Comparison of ENCODE assay signal across 15 cellular contexts in genomic region chr4:148061795-148062194, GRCh38.
A peak's percentile ranks its signal among the peaks of the same experiment; 100 is the strongest.
DNase-seq lines count a peak whose midpoint lies in the region; ATAC-seq and TF ChIP-seq lines count a peak whose summit lies in the region.
"Had no signal": no experiment of that assay in that cellular context is flagged by ENCODE, and none has a peak within 500 bp of the region (broad histone marks: within the 10 kb centered on the region; RNA-seq: fewer than 3 reads in every experiment).

No MANE protein-coding gene starts in this region.

- WGBS in psoas muscle, 3 donors: 49 to 67% (median 53%) methylated on average over 8 of the region's 8 CpGs
- 73 to 84% methylated on average over 7 to 8 of the region's 8 CpGs for WGBS in GM23248 (ENCODE audit: low coverage in 1 of 2, low lambda C conversion rate in 2 of 2, missing lambda C conversion rate in 2 of 2), 2 experiments

- peaks cover 38% of the 10 kb centered on the region for H3K4me1 Mint-ChIP-seq in activated CD4-positive, alpha-beta T cell treated with anti-CD3 and anti-CD28 coated beads, Interleukin-2, amount 10 ng/mL, durations not matched to agents 24 days and 14 days
- H3K4me1 Mint-ChIP-seq in chondrocyte (ENCODE audit: low read depth): peaks cover 54% of the 10 kb centered on the region

- ATAC-seq in psoas muscle (no peak), GM19397 (IDR thresholded peaks at IDR 0.05; ENCODE audit: unreplicated experiment) (no peak)
- ATAC-seq: pancreas had no signal

- in situ Hi-C loops in GM23248 (cut with MboI): no loop called here

- H3K4me1 ChIP-seq in psoas muscle (peaks cover 65% of the 10 kb centered on the region), GM23248 (ENCODE audit: insufficient read depth) (peaks cover 12% of the 10 kb centered on the region; the same call in 1 of the 2 replicates)

- 0 out of 2 replicates have a peak, but pooled peaks cover 3% of the 10 kb centered on the region for H4K20me1 ChIP-seq in GM23248 (ENCODE audit: insufficient read depth)

- no peak overlapping the region for H3K4me2 ChIP-seq in GM23248 (ENCODE audit: unreplicated experiment)

- no peak for TF ChIP-seq CTCF in chondrocyte (IDR thresholded peaks at IDR 0.05)
- no peak for TF ChIP-seq CTCF in psoas muscle (IDR thresholded peaks at IDR 0.05)

- H3K9me2 ChIP-seq in GM23248 (ENCODE audit: insufficient read depth): no peaks in the 10 kb centered on the region

- no peak overlapping the region for H3K9ac ChIP-seq in GM23248

- peaks cover 21% of the 10 kb centered on the region for H3K79me2 ChIP-seq in GM23248 (ENCODE audit: insufficient read depth)

- H3K27me3 Mint-ChIP-seq in activated CD4-positive, alpha-beta T cell treated with anti-CD3 and anti-CD28 coated beads, Interleukin-2, amount 10 ng/mL, durations not matched to agents 24 days and 14 days: no peaks in the 10 kb centered on the region
- H3K27me3 Mint-ChIP-seq in chondrocyte (ENCODE audit: low read depth): no peaks in the 10 kb centered on the region

- H3K36me3 Mint-ChIP-seq in activated CD4-positive, alpha-beta T cell treated with anti-CD3 and anti-CD28 coated beads, Interleukin-2, amount 10 ng/mL, durations not matched to agents 24 days and 14 days (ENCODE audit: low read depth): peaks cover 4% of the 10 kb centered on the region
- peaks cover 32% of the 10 kb centered on the region for H3K36me3 Mint-ChIP-seq in chondrocyte (ENCODE audit: low read depth)

- intact Hi-C loops in activated CD4-positive, alpha-beta T cell treated with anti-CD3 and anti-CD28 coated beads, Interleukin-2, amount 10 ng/mL, durations not matched to agents 24 days and 14 days (cut with micrococcal nuclease): no loop called here
- intact Hi-C loops in psoas muscle (cut with DNase I): loop anchor here in 1 of 2 donors (5.0 kb wide), 1 partner anchor 386 kb away; no protein-coding TSS in a partner anchor

- H3K4me3 ChIP-seq in psoas muscle: no peak overlapping the region
- no peak overlapping the region for H3K4me3 ChIP-seq in GM23248
- H3K4me3 ChIP-seq: pancreas had no signal

- H3K9me3 ChIP-seq in psoas muscle (no peaks in the 10 kb centered on the region), GM23248 (ENCODE audit: low read depth) (no peaks in the 10 kb centered on the region)
- H3K9me3 ChIP-seq: pancreas had no signal

- no peaks in the 10 kb centered on the region for H3K27me3 ChIP-seq in psoas muscle (ENCODE audit: insufficient read depth in 3 of 3, low read length in 2 of 3)
- no peaks in the 10 kb centered on the region for H3K27me3 ChIP-seq in GM23248 (replicated peaks; ENCODE audit: insufficient read depth)
- H3K27me3 ChIP-seq: pancreas had no signal

- peak overlapping the region; percentile 91 for H3K27ac ChIP-seq in psoas muscle
- no peak overlapping the region for H3K27ac ChIP-seq in GM23248
- H3K27ac ChIP-seq: pancreas had no signal

- peak overlapping the region; percentile 39 for H3K27ac Mint-ChIP-seq in activated CD4-positive, alpha-beta T cell treated with anti-CD3 and anti-CD28 coated beads, Interleukin-2, amount 10 ng/mL, durations not matched to agents 24 days and 14 days
- peak overlapping the region; percentile 29 for H3K27ac Mint-ChIP-seq in chondrocyte (ENCODE audit: unreplicated experiment)
- H3K27ac Mint-ChIP-seq: activated B cell treated with CpG ODN at 0.5 μM for 24 hours had no signal

- no peak overlapping the region for H2AFZ ChIP-seq in GM23248

- no peak for DNase-seq in activated CD4-positive, alpha-beta T cell treated with anti-CD3 and anti-CD28 coated beads, Interleukin-2, amount 10 ng/mL, durations not matched to agents 24 days and 14 days
- DNase-seq in activated CD4-positive, alpha-beta T cell treated with anti-CD3 and anti-CD28 coated beads for 1 hour: no peak
- DNase-seq in NCI-H1105 treated with DMSO at 0.1 percent for 48 hours (lab: John Stamatoyannopoulos, UW): peak; percentile 73
- no peak for DNase-seq in chondrocyte (ENCODE audit: low spot score)
- no peak for DNase-seq in psoas muscle
- no peak for DNase-seq in foreskin melanocyte
- no peak for DNase-seq in GM23248
- DNase-seq: activated B cell treated with CpG ODN at 0.5 μM for 24 hours; activated T-cell treated with anti-CD3 and anti-CD28 coated beads for 4 hours; amygdala; NCI-H2081 treated with DMSO at 0.1 percent for 48 hours; pancreas; stimulated activated CD4-positive, alpha-beta T cell treated with anti-CD3 and anti-CD28 coated beads, Interleukin-12 subunit alpha, Interleukin-12 subunit beta, amount 100 ng/mL, for 4 hours; substantia nigra had no signal

- H3K4me3 Mint-ChIP-seq in activated CD4-positive, alpha-beta T cell treated with anti-CD3 and anti-CD28 coated beads, Interleukin-2, amount 10 ng/mL, durations not matched to agents 24 days and 14 days: no peak overlapping the region
- H3K4me3 Mint-ChIP-seq in chondrocyte (ENCODE audit: unreplicated experiment): no peak overlapping the region
- H3K4me3 Mint-ChIP-seq: activated B cell treated with CpG ODN at 0.5 μM for 24 hours had no signal

- H3K36me3 ChIP-seq in psoas muscle (ENCODE audit: insufficient read depth in 1 of 2, low read depth in 1 of 2) (peaks cover 0 to 26% of the 10 kb centered on the region in 2 donors), GM23248 (ENCODE audit: low read depth) (peaks cover 4% of the 10 kb centered on the region; the same call in 1 of the 2 replicates)
- H3K36me3 ChIP-seq: pancreas had no signal

- H3K9me3 Mint-ChIP-seq in activated CD4-positive, alpha-beta T cell treated with anti-CD3 and anti-CD28 coated beads, Interleukin-2, amount 10 ng/mL, durations not matched to agents 24 days and 14 days: no peaks in the 10 kb centered on the region
- no peaks in the 10 kb centered on the region for H3K9me3 Mint-ChIP-seq in chondrocyte (ENCODE audit: low read depth)
- H3K9me3 Mint-ChIP-seq: activated B cell treated with CpG ODN at 0.5 μM for 24 hours had no signal

- 0 out of 2 replicates have a peak, but pooled peaks cover 9% of the 10 kb centered on the region for H3F3A ChIP-seq in GM23248 (ENCODE audit: insufficient read depth)
